Comparison of ENCODE assay signal across 19 cellular contexts in genomic region chr13:66462187-66462586, GRCh38.
DNase-seq lines count a peak whose midpoint lies in the region; ATAC-seq and TF ChIP-seq lines count a peak whose summit lies in the region.
"Had no signal": no experiment of that assay in that cellular context is flagged by ENCODE, and none has a peak within 500 bp of the region (broad histone marks: within the 10 kb centered on the region; RNA-seq: fewer than 3 reads in every experiment).

No MANE protein-coding gene starts in this region.

- H2AFZ ChIP-seq in OCI-LY7 (ENCODE audit: low read length), result peak overlapping the region; percentile 27; the same call in 1 of the 2 replicates

- H3K4me1 Mint-ChIP-seq in endothelial cell (ENCODE audit: unreplicated experiment), result peaks cover 3% of the 10 kb centered on the region
- H3K4me1 Mint-ChIP-seq in immature natural killer cell, result no peaks in the 10 kb centered on the region
- H3K4me1 Mint-ChIP-seq: IgD-negative memory B cell had no signal

- H3K4me3 Mint-ChIP-seq in endothelial cell (ENCODE audit: unreplicated experiment), result no peak overlapping the region
- H3K4me3 Mint-ChIP-seq in immature natural killer cell, result no peak overlapping the region
- H3K4me3 Mint-ChIP-seq: CD4-positive, CD25-positive, alpha-beta regulatory T cell; IgD-negative memory B cell had no signal

- BruUV-seq in OCI-LY7 (replicated peaks; lab: Mats Ljungman, UMichigan), result no TSS peak

- peak overlapping the region; percentile 1 for H3K27ac Mint-ChIP-seq in endothelial cell (ENCODE audit: unreplicated experiment)
- H3K27ac Mint-ChIP-seq in immature natural killer cell, result no peak overlapping the region
- H3K27ac Mint-ChIP-seq: CD4-positive, CD25-positive, alpha-beta regulatory T cell; IgD-negative memory B cell had no signal

- H3K27me3 ChIP-seq in HL-60 (ENCODE audit: insufficient read depth, poor library complexity, severe bottlenecking), result no peaks in the 10 kb centered on the region
- H3K27me3 ChIP-seq: SJCRH30 had no signal

- no peak overlapping the region for H3K4me3 ChIP-seq in HL-60 (replicated peaks; ENCODE audit: insufficient read depth, low read length)
- no peak overlapping the region for H3K4me3 ChIP-seq in OCI-LY7 (ENCODE audit: low read depth, low read length, poor library complexity, severe bottlenecking)
- H3K4me3 ChIP-seq: A549, SJCRH30 had no signal

- H3K9me3 ChIP-seq in OCI-LY7 (ENCODE audit: low read length), result 0 out of 2 replicates have a peak, but pooled peaks cover 13% of the 10 kb centered on the region
- H3K9me3 ChIP-seq: A549, SJCRH30 had no signal

- peak overlapping the region; percentile 7; the same call in 1 of the 2 replicates for H3K27ac ChIP-seq in HL-60 (replicated peaks)
- H3K27ac ChIP-seq in OCI-LY7 (ENCODE audit: low read depth, low read length, poor library complexity, severe bottlenecking), result no peak overlapping the region
- H3K27ac ChIP-seq: A549, SJCRH30 had no signal

- peaks cover 9% of the 10 kb centered on the region for H3K4me1 ChIP-seq in OCI-LY7 (ENCODE audit: insufficient read depth, low read length, poor library complexity, severe bottlenecking)
- H3K4me1 ChIP-seq: A549, SJCRH30 had no signal

- H3K36me3 Mint-ChIP-seq in endothelial cell (ENCODE audit: low read depth, unreplicated experiment) (no peaks in the 10 kb centered on the region), immature natural killer cell (no peaks in the 10 kb centered on the region)
- H3K36me3 Mint-ChIP-seq: CD4-positive, CD25-positive, alpha-beta regulatory T cell; IgD-negative memory B cell had no signal

- H3K9me3 Mint-ChIP-seq in endothelial cell (ENCODE audit: unreplicated experiment) (no peaks in the 10 kb centered on the region), immature natural killer cell (peaks cover 0 to 4% (median 0%) of the 10 kb centered on the region in 6 donors)

- CTCF ChIA-PET in OCI-LY7 (lab: Charles Lee; ENCODE audit: unreplicated experiment), result no interaction called here

- TF ChIP-seq CTCF in HL-60 (IDR thresholded peaks at IDR 0.05; ENCODE audit: insufficient read depth, low read length) (no peak), OCI-LY7 (conservative IDR thresholded peaks at IDR 0.05; ENCODE audit: low read length) (no peak), endothelial cell (IDR thresholded peaks at IDR 0.05; ENCODE audit: unreplicated experiment) (no peak)

- intact Hi-C loops in OCI-LY7 (cut with micrococcal nuclease; ENCODE audit: unreplicated experiment), result no loop called here

- no peaks in the 10 kb centered on the region for H3K36me3 ChIP-seq in OCI-LY7 (ENCODE audit: insufficient read depth, low read length)
- H3K36me3 ChIP-seq: SJCRH30 had no signal

- H3K9me2 ChIP-seq in OCI-LY7 (ENCODE audit: insufficient read depth, low read length), result no peaks in the 10 kb centered on the region

- POLR2A ChIA-PET in OCI-LY7 (lab: Charles Lee), result interaction anchor here (0.7 to 1.6 kb wide), 11 partner anchors 9 to 98 kb away, joined by 3 to 5 read pairs (median 3); no protein-coding TSS in a partner anchor

- H3K27me3 Mint-ChIP-seq in endothelial cell (ENCODE audit: unreplicated experiment), result no peaks in the 10 kb centered on the region
- no peaks in the 10 kb centered on the region for H3K27me3 Mint-ChIP-seq in immature natural killer cell (ENCODE audit: low read depth in 3 of 3)
- H3K27me3 Mint-ChIP-seq: CD4-positive, CD25-positive, alpha-beta regulatory T cell; IgD-negative memory B cell had no signal

- no peak for ATAC-seq in GM21390 (IDR thresholded peaks at IDR 0.05; ENCODE audit: unreplicated experiment)
- ATAC-seq: A549 had no signal

- no peaks in the 10 kb centered on the region for H3K79me2 ChIP-seq in OCI-LY7 (ENCODE audit: insufficient read depth, low read depth, low read length)

- no peaks in the 10 kb centered on the region for H4K20me1 ChIP-seq in OCI-LY7 (ENCODE audit: insufficient read depth, low read length)

- H3K4me2 ChIP-seq in OCI-LY7 (ENCODE audit: low read length), result no peak overlapping the region
- H3K4me2 ChIP-seq: A549 had no signal

- DNase-seq in HL-60 (ENCODE audit: low read depth in 1 of 2, low spot score in 1 of 2), result no peak
- DNase-seq in NCI-H345 (lab: John Stamatoyannopoulos, UW), result peak; percentile 21
- DNase-seq in OCI-LY7 (ENCODE audit: low spot score), result no peak
- no peak for DNase-seq in endothelial cell (ENCODE audit: low spot score)
- DNase-seq in activated T-cell treated with anti-CD3 and anti-CD28 coated beads, Interleukin-2, amount 50 U/mL, for 48 hours, result no peak
- no peak for DNase-seq in immature natural killer cell
- DNase-seq: CD4-positive, CD25-positive, alpha-beta regulatory T cell; DMS79; Karpas-422; NCI-H1092 treated with DMSO at 0.1 percent for 48 hours; NCI-H1436 treated with DMSO at 0.1 percent for 48 hours; NCI-H1930; NCI-H2227 treated with DMSO at 0.1 percent for 48 hours; NCI-H524; SJCRH30; T-helper 1 cell had no signal
